ENCODE assay signal across 8 cellular contexts in the genomic region with DNA sequence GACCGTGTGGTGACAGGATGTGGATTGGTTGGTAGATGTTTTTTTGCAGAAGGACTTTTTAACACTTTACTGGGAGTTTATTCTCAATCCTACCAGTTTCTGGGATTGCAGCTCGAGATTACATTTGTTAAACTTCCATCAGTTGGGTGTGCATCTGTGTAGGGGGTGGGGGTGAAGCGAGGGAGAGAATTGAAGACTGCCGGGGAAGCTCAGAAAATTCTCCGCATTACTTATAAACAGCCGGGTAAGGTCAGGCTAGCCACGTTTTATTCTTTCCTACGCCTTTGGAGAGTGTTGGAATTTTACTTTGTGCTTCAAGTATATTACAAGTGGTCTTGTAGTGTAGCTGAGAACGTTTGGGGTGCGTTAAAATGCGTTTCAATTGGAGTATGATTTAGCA. TPM values are rescaled to one million over a fixed set of nuclear protein-coding genes. Genes with fewer than 3 reads are reported as not detected.
A peak's percentile ranks its signal among the peaks of the same experiment; 100 is the strongest.
DNase-seq lines count a peak whose midpoint lies in the region; ATAC-seq, FAIRE-seq and TF ChIP-seq lines count a peak whose summit lies in the region.

No MANE protein-coding gene starts in this region.

- no peaks in the 10 kb centered on the region for H3K9me1 ChIP-seq in endothelial cell of umbilical vein (replicated peaks; ENCODE audit: control insufficient read depth, extremely low read depth, insufficient read depth, low read length)

- dilution Hi-C loops in endothelial cell of umbilical vein (cut with MboI; ENCODE audit: extremely low pct_ligation_motif_present, low sequenced_read_pairs), result no loop called here

- peak overlapping the region; percentile 82 for H3K4me2 ChIP-seq in OCI-LY1 (ENCODE audit: low read length)
- peak overlapping the region; percentile 85 for H3K4me2 ChIP-seq in endothelial cell of umbilical vein (ENCODE audit: insufficient read depth, low read length)

- H3K9me3 Mint-ChIP-seq in osteocyte (ENCODE audit: unreplicated experiment), result no peaks in the 10 kb centered on the region

- TSS peak; percentile 17 for BruUV-seq in endothelial cell of umbilical vein (replicated peaks; lab: Mats Ljungman, UMichigan)

- intact Hi-C loops in endothelial cell of umbilical vein (cut with micrococcal nuclease), result loop anchor here (5.0 to 10.0 kb wide), 2 partner anchors 153 to 1000 kb away; no protein-coding TSS in a partner anchor

- H3K36me3 Mint-ChIP-seq in osteocyte (ENCODE audit: unreplicated experiment), result no peaks in the 10 kb centered on the region

- H3K4me1 ChIP-seq in OCI-LY1 (ENCODE audit: insufficient read depth, low read length, severe bottlenecking), result peaks cover 60% of the 10 kb centered on the region
- H3K4me1 ChIP-seq in endothelial cell of umbilical vein (ENCODE audit: control insufficient read depth, extremely low read depth, insufficient read depth, low read length), result peaks cover 17% of the 10 kb centered on the region

- H2AFZ ChIP-seq in OCI-LY1 (ENCODE audit: low read length), result no peak overlapping the region
- H2AFZ ChIP-seq in endothelial cell of umbilical vein (ENCODE audit: low read depth, low read length), result peak overlapping the region; percentile 33

- H3K27me3 ChIP-seq in OCI-LY1 (ENCODE audit: insufficient read depth, low read length) (no peaks in the 10 kb centered on the region; the same call in 1 of the 2 replicates), endothelial cell of umbilical vein (ENCODE audit: control insufficient read depth in 2 of 2, insufficient read depth in 2 of 2, low read length in 2 of 2) (peaks cover 17 to 19% of the 10 kb centered on the region in 2 experiments)

- no peak for FAIRE-seq in endothelial cell of umbilical vein (lab: Jason Lieb, UNC)

- H3K4me3 ChIP-seq in OCI-LY1 (ENCODE audit: low read depth, low read length, poor library complexity, severe bottlenecking) (peak overlapping the region; percentile 80), endothelial cell of umbilical vein (replicated peaks in 1 of 3; ENCODE audit: insufficient read depth in 1 of 3, low read depth in 1 of 3, low read length in 3 of 3) (peak overlapping the region; percentile 63 to 73 (median 69))

- DNase-seq in EL (peak; percentile 29), endothelial cell of umbilical vein (ENCODE audit: low read depth, low spot score) (no peak), osteocyte (ENCODE audit: extremely low spot score, unreplicated experiment) (no peak), retina (no peak), NCI-H2029 (lab: John Stamatoyannopoulos, UW) (no peak), NCI-H2171 (lab: John Stamatoyannopoulos, UW) (no peak)

- H3K4me3 Mint-ChIP-seq in osteocyte (ENCODE audit: unreplicated experiment), result peak overlapping the region; percentile 92

- H3K36me3 ChIP-seq in OCI-LY1 (ENCODE audit: insufficient read depth, low read length) (no peaks in the 10 kb centered on the region; the same call in 1 of the 2 replicates), endothelial cell of umbilical vein (ENCODE audit: control insufficient read depth in 2 of 2, extremely low read depth in 1 of 2, insufficient read depth in 2 of 2, low read length in 2 of 2) (no peaks in the 10 kb centered on the region)

- H3K27ac Mint-ChIP-seq in osteocyte (ENCODE audit: unreplicated experiment), result peak overlapping the region; percentile 88

- TF ChIP-seq POLR2A in endothelial cell of umbilical vein (IDR thresholded peaks at IDR 0.05; ENCODE audit: low read depth, low read length), result no peak

- POLR2A ChIA-PET in endothelial cell of umbilical vein (lab: Charles Lee), result interaction anchor here (0.8 kb wide), 1 partner anchor 551 kb away, joined by 4 read pairs; no protein-coding TSS in a partner anchor

- H3K9ac ChIP-seq in OCI-LY1 (ENCODE audit: low read length) (peak overlapping the region; percentile 67), endothelial cell of umbilical vein (replicated peaks; ENCODE audit: extremely low read depth, insufficient read depth, low read length) (peak overlapping the region; percentile 62)

- peaks cover 21% of the 10 kb centered on the region for H3K4me1 Mint-ChIP-seq in osteocyte (ENCODE audit: unreplicated experiment)

- H3K9me3 ChIP-seq in OCI-LY1 (ENCODE audit: low read length), result no peaks in the 10 kb centered on the region
- H3K9me3 ChIP-seq in endothelial cell of umbilical vein (replicated peaks; ENCODE audit: control insufficient read depth, insufficient read depth, low read length), result no peaks in the 10 kb centered on the region

- H4K20me1 ChIP-seq in OCI-LY1 (ENCODE audit: insufficient read depth, low read length) (0 out of 2 replicates have a peak, but pooled peaks cover 9% of the 10 kb centered on the region), endothelial cell of umbilical vein (replicated peaks; ENCODE audit: control insufficient read depth, extremely low read depth, insufficient read depth, low read length) (peaks cover 2% of the 10 kb centered on the region)

- CTCF ChIA-PET in endothelial cell of umbilical vein (lab: Charles Lee), result interaction anchor here (0.9 to 8.1 kb wide), 4 partner anchors 81 to 519 kb away, joined by 3 to 134 read pairs (median 12); no protein-coding TSS in a partner anchor

- peaks cover 26% of the 10 kb centered on the region for H3K27me3 Mint-ChIP-seq in osteocyte (ENCODE audit: unreplicated experiment)

- TF ChIP-seq CTCF in OCI-LY1 (IDR thresholded peaks at IDR 0.05; ENCODE audit: low read length) (no peak), endothelial cell of umbilical vein (IDR thresholded peaks at IDR 0.05; ENCODE audit: extremely low read depth in 1 of 2, insufficient read depth in 1 of 2, low read depth in 1 of 2, low read length in 2 of 2) (no peak), osteocyte (IDR thresholded peaks at IDR 0.05) (no peak)

- H3K9me2 ChIP-seq in OCI-LY1 (ENCODE audit: low read depth, low read length), result no peaks in the 10 kb centered on the region

- 0 out of 2 replicates have a peak, but pooled peaks cover 6% of the 10 kb centered on the region for H3F3A ChIP-seq in OCI-LY1 (ENCODE audit: insufficient read depth, low read length)

- H3K79me2 ChIP-seq in OCI-LY1 (ENCODE audit: insufficient read depth, low read length), result peaks cover 49% of the 10 kb centered on the region
- H3K79me2 ChIP-seq in endothelial cell of umbilical vein (ENCODE audit: control insufficient read depth, insufficient read depth, low read length), result peaks cover 45% of the 10 kb centered on the region

- peak overlapping the region; percentile 17 for H3K27ac ChIP-seq in OCI-LY1 (ENCODE audit: low read depth, low read length, poor library complexity, severe bottlenecking)
- H3K27ac ChIP-seq in endothelial cell of umbilical vein (ENCODE audit: insufficient read depth, low read depth, low read length), result peak overlapping the region; percentile 19

- no peak for ATAC-seq in GM18519 (IDR thresholded peaks at IDR 0.05; ENCODE audit: low FRiP score, unreplicated experiment)

TF ChIP-seq in endothelial cell of umbilical vein, 7 proteins besides CTCF, POLR2A, EP300 and RAD21:
- TF ChIP-seq JUN (IDR thresholded peaks at IDR 0.05; ENCODE audit: borderline replicate concordance, insufficient read depth, insufficient read length, low read depth) (no peak), POLR2AphosphoS5 (IDR thresholded peaks at IDR 0.05; ENCODE audit: insufficient read depth, low read depth, low read length) (no peak), FOS (IDR thresholded peaks at IDR 0.05; ENCODE audit: borderline replicate concordance, insufficient read depth, low read length) (no peak), GATA2 (IDR thresholded peaks at IDR 0.05; ENCODE audit: insufficient read depth, insufficient read length, low read depth, low read length) (no peak), EZH2 (IDR thresholded peaks at IDR 0.05; ENCODE audit: borderline replicate concordance, low read depth, low read length, severe bottlenecking) (no peak), MYC (IDR thresholded peaks at IDR 0.05; ENCODE audit: low read depth, low read length) (no peak)
- TF ChIP-seq, protein P1, sequence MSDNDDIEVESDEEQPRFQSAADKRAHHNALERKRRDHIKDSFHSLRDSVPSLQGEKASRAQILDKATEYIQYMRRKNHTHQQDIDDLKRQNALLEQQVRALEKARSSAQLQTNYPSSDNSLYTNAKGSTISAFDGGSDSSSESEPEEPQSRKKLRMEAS (IDR thresholded peaks at IDR 0.05; ENCODE audit: insufficient read depth, insufficient read length), result no peak

RNA-seq across cellular contexts. Expression of a gene that starts 1.1 kb away (rescaled TPM):
- total RNA-seq in endothelial cell of umbilical vein (23.6 and 24.4 TPM in 2 replicates), osteocyte (12.6 and 15.7 TPM in 2 replicates)
- polyA plus RNA-seq in endothelial cell of umbilical vein, result 2.3 and 4.3 TPM in 2 replicates
- 6.7 and 7.2 TPM in 2 replicates for polyA plus RNA-seq in endothelial cell of umbilical vein (2011; cell fraction: cytosol; rRNA removed)
- 5.3 and 9.9 TPM in 2 replicates for polyA plus RNA-seq in endothelial cell of umbilical vein (2011; cell fraction: nucleus; rRNA removed)
- 16.2 and 20.9 TPM in 2 replicates for polyA plus RNA-seq in endothelial cell of umbilical vein (2012)
- 5.0 and 11.5 TPM in 2 replicates for polyA minus RNA-seq in endothelial cell of umbilical vein
- 41.0 TPM for polyA minus RNA-seq in endothelial cell of umbilical vein (2011; cell fraction: cytosol; rRNA and poly(A)+ RNA removed)
- 9.5 and 13.7 TPM in 2 replicates for polyA minus RNA-seq in endothelial cell of umbilical vein (2011; cell fraction: nucleus; rRNA and poly(A)+ RNA removed)
